ENCODE assay signal across 9 cellular contexts in the genomic region with DNA sequence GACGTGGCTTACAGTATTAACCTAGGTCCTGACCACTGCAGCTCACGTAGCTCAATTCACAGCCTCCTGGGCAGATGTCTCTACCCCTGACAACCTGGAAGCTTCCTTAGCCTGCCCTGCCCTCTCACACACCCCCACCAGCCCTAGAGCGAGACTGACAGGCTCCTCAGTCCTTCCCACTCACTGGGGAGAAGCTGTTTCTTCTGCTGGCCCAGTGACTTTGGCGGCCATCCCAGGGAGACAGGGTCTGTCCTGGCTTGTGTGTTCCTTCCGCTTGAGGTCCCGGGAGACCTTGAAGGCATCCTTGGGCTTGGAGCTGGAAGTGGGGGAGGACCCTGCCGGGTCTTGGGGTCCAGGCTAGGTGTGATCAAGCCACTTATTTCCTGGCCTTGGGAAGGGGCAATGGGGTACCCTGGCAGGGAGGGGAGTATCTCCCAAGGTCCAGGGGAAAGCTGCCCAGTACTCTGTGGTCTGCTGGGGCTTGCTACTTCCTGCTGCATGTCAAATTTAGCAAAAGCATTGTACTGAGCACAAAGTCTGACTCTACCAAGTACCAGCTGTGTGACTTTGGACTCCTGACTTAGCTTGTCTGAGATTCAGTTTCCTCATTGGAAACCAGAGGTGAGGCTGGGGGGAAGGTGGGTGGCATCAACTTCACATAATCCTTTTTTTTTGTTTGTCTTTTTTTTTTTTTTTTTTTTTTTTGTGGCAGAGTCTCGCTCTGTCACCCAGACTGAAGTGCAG. TPM values are rescaled to one million over a fixed set of nuclear protein-coding genes. Genes with fewer than 3 reads are reported as not detected.
DNase-seq lines count a peak whose midpoint lies in the region; ATAC-seq and TF ChIP-seq lines count a peak whose summit lies in the region.
"Had no signal": no experiment of that assay in that cellular context is flagged by ENCODE, and none has a peak within 500 bp of the region (broad histone marks: within the 10 kb centered on the region; RNA-seq: fewer than 3 reads in every experiment).

No MANE protein-coding gene starts in this region.

- no peak for ATAC-seq in CD4-positive, CD25-positive, alpha-beta regulatory T cell (ENCODE audit: low read depth in 2 of 2)
- ATAC-seq in HG03439 (IDR thresholded peaks at IDR 0.05; ENCODE audit: unreplicated experiment) (no peak), GM21717 (IDR thresholded peaks at IDR 0.05; ENCODE audit: unreplicated experiment) (no peak)

- peaks cover 22% of the 10 kb centered on the region for H3K4me1 ChIP-seq in CD4-positive, CD25-positive, alpha-beta regulatory T cell (ENCODE audit: control insufficient read depth, insufficient read depth, low read length, poor library complexity, severe bottlenecking)
- H3K4me1 ChIP-seq in Peyer's patch (peaks cover 0 to 24% (median 12%) of the 10 kb centered on the region in 4 donors), esophagus muscularis mucosa (peaks cover 22 to 48% (median 33%) of the 10 kb centered on the region in 4 donors), osteoblast (ENCODE audit: insufficient read depth, low read length) (peaks cover 21% of the 10 kb centered on the region)

- no peak for TF ChIP-seq EP300 in esophagus muscularis mucosa (IDR thresholded peaks at IDR 0.05)

- peak overlapping the region; percentile 72 to 99 (median 92) for H3K4me3 Mint-ChIP-seq in CD4-positive, CD25-positive, alpha-beta regulatory T cell

- TF ChIP-seq POLR2A in Peyer's patch (IDR thresholded peaks at IDR 0.05) (peak in 1 of 2 donors; percentile 54), esophagus muscularis mucosa (IDR thresholded peaks at IDR 0.05; ENCODE audit: low read depth) (no peak)

- peak overlapping the region; percentile 91 for H3K4me2 ChIP-seq in osteoblast (ENCODE audit: insufficient read depth, low read length)

- H3K9me3 Mint-ChIP-seq in CD4-positive, CD25-positive, alpha-beta regulatory T cell: no peaks in the 10 kb centered on the region

- TF ChIP-seq CTCF in Peyer's patch (IDR thresholded peaks at IDR 0.05) (no peak), esophagus muscularis mucosa (IDR thresholded peaks at IDR 0.05) (no peak), osteoblast (IDR thresholded peaks at IDR 0.05; ENCODE audit: extremely low read depth, low read depth, low read length) (no peak)

- intact Hi-C loops in esophagus muscularis mucosa (cut with DNase I): loop anchor here (5.0 kb wide), 1 partner anchor 39 kb away; no protein-coding TSS in a partner anchor

- peaks cover 4 to 39% (median 18%) of the 10 kb centered on the region in 4 donors for H3K4me1 Mint-ChIP-seq in CD4-positive, CD25-positive, alpha-beta regulatory T cell

- no peak for DNase-seq in CD4-positive, CD25-positive, alpha-beta regulatory T cell
- DNase-seq in Peyer's patch: no peak
- DNase-seq in esophagus muscularis mucosa (ENCODE audit: extremely low spot score): no peak
- DNase-seq in osteoblast (ENCODE audit: insufficient read length, low spot score, missing footprints): peak; percentile 74
- no peak for DNase-seq in SHP77 treated with DMSO at 0.1 percent for 48 hours (lab: John Stamatoyannopoulos, UW)
- DNase-seq in NCI-H1092 treated with DMSO at 0.1 percent for 48 hours (lab: John Stamatoyannopoulos, UW): no peak
- DNase-seq: right lobe of liver had no signal

- no peaks in the 10 kb centered on the region for H3K27me3 Mint-ChIP-seq in CD4-positive, CD25-positive, alpha-beta regulatory T cell

- peaks cover 21% of the 10 kb centered on the region for H3K36me3 ChIP-seq in CD4-positive, CD25-positive, alpha-beta regulatory T cell (ENCODE audit: control insufficient read depth, insufficient read depth, low read length)
- H3K36me3 ChIP-seq in Peyer's patch (peaks cover 0 to 35% (median 0%) of the 10 kb centered on the region in 3 donors), esophagus muscularis mucosa (peaks cover 10 to 30% (median 29%) of the 10 kb centered on the region in 4 donors), osteoblast (ENCODE audit: insufficient read depth, low read length) (peaks cover 15% of the 10 kb centered on the region)

- WGBS in esophagus muscularis mucosa: 72% methylated on average over 8 of the region's 8 CpGs

- peak overlapping the region in 1 of 3 donors; percentile 55 for H3K27ac Mint-ChIP-seq in CD4-positive, CD25-positive, alpha-beta regulatory T cell

- H3K4me3 ChIP-seq in CD4-positive, CD25-positive, alpha-beta regulatory T cell (ENCODE audit: low read depth, low read length): no peak overlapping the region
- H3K4me3 ChIP-seq in Peyer's patch (peak overlapping the region in 2 of 4 donors; percentile 90 to 91), esophagus muscularis mucosa (peak overlapping the region; percentile 79 to 99 (median 88)), osteoblast (ENCODE audit: insufficient read depth, low read length) (peak overlapping the region; percentile 99)

- no peaks in the 10 kb centered on the region for H3K9me3 ChIP-seq in CD4-positive, CD25-positive, alpha-beta regulatory T cell (ENCODE audit: control insufficient read depth in 2 of 2, low read length in 2 of 2)
- H3K9me3 ChIP-seq in Peyer's patch: no peaks in the 10 kb centered on the region
- H3K9me3 ChIP-seq in esophagus muscularis mucosa: no peaks in the 10 kb centered on the region
- H3K9me3 ChIP-seq in osteoblast (ENCODE audit: low read depth, low read length): no peaks in the 10 kb centered on the region
- H3K9me3 ChIP-seq: right lobe of liver had no signal

- peaks cover 5% of the 10 kb centered on the region for H3K36me3 Mint-ChIP-seq in CD4-positive, CD25-positive, alpha-beta regulatory T cell

- no peak overlapping the region for H3K27ac ChIP-seq in CD4-positive, CD25-positive, alpha-beta regulatory T cell (ENCODE audit: insufficient read depth, low read length, poor library complexity, severe bottlenecking)
- H3K27ac ChIP-seq in Peyer's patch: peak overlapping the region; percentile 38 to 89 (median 71)
- H3K27ac ChIP-seq in esophagus muscularis mucosa (replicated peaks in 1 of 4): peak overlapping the region; percentile 82 to 91 (median 88)
- peak overlapping the region; percentile 66 for H3K27ac ChIP-seq in osteoblast (ENCODE audit: low read depth, low read length)

- peaks cover 34% of the 10 kb centered on the region for H3K79me2 ChIP-seq in osteoblast (ENCODE audit: insufficient read depth, low read length)

- H3K27me3 ChIP-seq in CD4-positive, CD25-positive, alpha-beta regulatory T cell (ENCODE audit: control insufficient read depth, insufficient read depth, low read length): no peaks in the 10 kb centered on the region
- no peaks in the 10 kb centered on the region for H3K27me3 ChIP-seq in Peyer's patch
- no peaks in the 10 kb centered on the region for H3K27me3 ChIP-seq in esophagus muscularis mucosa
- H3K27me3 ChIP-seq in osteoblast (ENCODE audit: insufficient read depth, low read length): no peaks in the 10 kb centered on the region
- H3K27me3 ChIP-seq: right lobe of liver had no signal

- H2AFZ ChIP-seq in osteoblast (ENCODE audit: low read length): no peak overlapping the region

- H4K20me1 ChIP-seq in osteoblast (ENCODE audit: insufficient read depth, low read length): peaks cover 20% of the 10 kb centered on the region

RNA-seq across cellular contexts. Expression of a gene that starts 1.9 kb away (rescaled TPM):
- 48.5 TPM for total RNA-seq in CD4-positive, CD25-positive, alpha-beta regulatory T cell
- 1 to 10 TPM; 6.3 to 8.0 (median 7.6) TPM for polyA plus RNA-seq in CD4-positive, CD25-positive, alpha-beta regulatory T cell
- total RNA-seq in Peyer's patch (100 to 1,000 TPM in 3 of 4 donors, 10 to 100 TPM in 1; 68.5 to 174 (median 125) TPM), esophagus muscularis mucosa (10 to 100 TPM; 23.9 to 44.2 (median 32.1) TPM), osteoblast (21.2 and 22.4 TPM in 2 replicates)

RNA-seq across cellular contexts. Expression of a gene that starts 10.2 kb away (rescaled TPM):
- 77.8 TPM for total RNA-seq in CD4-positive, CD25-positive, alpha-beta regulatory T cell
- polyA plus RNA-seq in CD4-positive, CD25-positive, alpha-beta regulatory T cell: 10 to 100 TPM; 18.2 to 38.8 (median 26.6) TPM
- 100 to 1,000 TPM; 156 to 218 (median 183) TPM for total RNA-seq in Peyer's patch
- 10 to 100 TPM; 71.6 to 92.3 (median 88.5) TPM for total RNA-seq in esophagus muscularis mucosa
- total RNA-seq in osteoblast: 37.3 and 38.6 TPM in 2 replicates

RNA-seq across cellular contexts. Expression of a gene that starts 42.6 kb away (rescaled TPM):
- total RNA-seq in CD4-positive, CD25-positive, alpha-beta regulatory T cell: 3.9 TPM
- polyA plus RNA-seq in CD4-positive, CD25-positive, alpha-beta regulatory T cell: 1 to 10 TPM; 8.6 to 9.3 (median 8.9) TPM
- total RNA-seq in Peyer's patch: 10 to 100 TPM in 3 of 4 donors, not detected in 1; 37.6 to 53.9 (median 46.1) TPM
- 1 to 10 TPM; 3.0 to 5.5 (median 4.3) TPM for total RNA-seq in esophagus muscularis mucosa
- total RNA-seq in osteoblast: 10.3 and 10.5 TPM in 2 replicates
